ENCODE assay signal across 8 cellular contexts in genomic region chr17:72725432-72726068, GRCh38.
DNase-seq lines count a peak whose midpoint lies in the region; ATAC-seq and TF ChIP-seq lines count a peak whose summit lies in the region.

No MANE protein-coding gene starts in this region.

- no peaks in the 10 kb centered on the region for H3K27me3 Mint-ChIP-seq in stimulated activated memory B cell treated with anti-CD40 and anti-IgM and Interleukin-4, amounts not matched to agents 10 μg/mL and 1 μg/mL and 100 μg/mL, for 72 hours

- TF ChIP-seq CTCF in lung (IDR thresholded peaks at IDR 0.05; ENCODE audit: control extremely low read depth, extremely low read depth), result peak; percentile 71

- H3K27ac Mint-ChIP-seq in stimulated activated memory B cell treated with anti-CD40 and anti-IgM and Interleukin-4, amounts not matched to agents 10 μg/mL and 1 μg/mL and 100 μg/mL, for 72 hours, result peak overlapping the region; percentile 30

- peak; percentile 42 for ATAC-seq in HG02981 (IDR thresholded peaks at IDR 0.05; ENCODE audit: unreplicated experiment)
- no peak for ATAC-seq in lung (ENCODE audit: insufficient read depth, low FRiP score)
- ATAC-seq in stimulated activated memory B cell treated with anti-CD40 and anti-IgM and Interleukin-4, amounts not matched to agents 10 μg/mL and 1 μg/mL and 100 μg/mL, for 72 hours, result no peak
- ATAC-seq in GM21360 (IDR thresholded peaks at IDR 0.05; ENCODE audit: unreplicated experiment), result no peak

- no peaks in the 10 kb centered on the region for H3K4me1 ChIP-seq in lung (ENCODE audit: control insufficient read depth in 2 of 2, insufficient read depth in 2 of 2, low read length in 2 of 2)

- no peaks in the 10 kb centered on the region for H3K9me3 ChIP-seq in lung (ENCODE audit: control insufficient read depth in 2 of 2, insufficient read depth in 1 of 2, low read length in 1 of 2)

- H3K4me3 ChIP-seq in lung, result no peak overlapping the region

- DNase-seq in EL, result peak; percentile 64
- peak; percentile 78 for DNase-seq in NCI-H2171 treated with DMSO at 0.1 percent for 48 hours (lab: John Stamatoyannopoulos, UW)
- peak; percentile 44 for DNase-seq in activated CD4-positive, CD25-positive, alpha-beta regulatory T cell treated with anti-CD3 and anti-CD28 coated beads, Interleukin-2, amount 50 U/mL, for 72 hours
- peak; percentile 76 for DNase-seq in dermis blood vessel endothelial cell
- peak; percentile 40 for DNase-seq in lung (ENCODE audit: low spot score)

- H3K27me3 ChIP-seq in lung (ENCODE audit: control insufficient read depth, insufficient read depth), result no peaks in the 10 kb centered on the region

- no peaks in the 10 kb centered on the region for H3K36me3 Mint-ChIP-seq in stimulated activated memory B cell treated with anti-CD40 and anti-IgM and Interleukin-4, amounts not matched to agents 10 μg/mL and 1 μg/mL and 100 μg/mL, for 72 hours

- WGBS in lung, 2 donors, result 22 to 30% methylated on average over 10 of the region's 10 CpGs

- H3K4me3 Mint-ChIP-seq in stimulated activated memory B cell treated with anti-CD40 and anti-IgM and Interleukin-4, amounts not matched to agents 10 μg/mL and 1 μg/mL and 100 μg/mL, for 72 hours, result no peak overlapping the region

- H3K27ac ChIP-seq in lung (ENCODE audit: low read depth in 1 of 2, low read length in 1 of 2), result no peak overlapping the region

- H3K4me1 Mint-ChIP-seq in stimulated activated memory B cell treated with anti-CD40 and anti-IgM and Interleukin-4, amounts not matched to agents 10 μg/mL and 1 μg/mL and 100 μg/mL, for 72 hours, result peaks cover 33% of the 10 kb centered on the region

- no peaks in the 10 kb centered on the region for H3K9me3 Mint-ChIP-seq in stimulated activated memory B cell treated with anti-CD40 and anti-IgM and Interleukin-4, amounts not matched to agents 10 μg/mL and 1 μg/mL and 100 μg/mL, for 72 hours

- H3K36me3 ChIP-seq in lung (ENCODE audit: control insufficient read depth in 2 of 2, insufficient read depth in 2 of 2, low read length in 2 of 2), result no peaks in the 10 kb centered on the region
